ENCODE assay signal across 21 cellular contexts in the genomic region with DNA sequence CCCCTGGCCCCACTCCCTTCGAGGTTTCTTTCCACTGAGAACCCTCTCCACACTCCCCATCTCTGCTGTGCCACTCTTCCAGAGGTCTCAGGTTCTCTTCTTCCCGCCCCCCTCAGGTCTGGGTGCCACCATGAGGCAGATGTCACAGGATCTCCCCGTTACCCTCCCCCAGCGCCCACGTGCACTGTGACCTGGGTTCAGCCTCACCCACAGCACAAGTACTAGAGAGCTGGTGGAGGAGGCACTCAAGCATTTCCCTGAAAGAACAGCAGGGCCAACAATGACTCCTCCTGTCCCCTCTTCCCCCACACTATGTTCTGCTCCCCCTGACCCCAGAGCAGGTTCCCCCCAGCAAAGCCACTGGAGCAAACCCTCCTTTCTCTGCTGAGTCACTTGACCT. TPM values are rescaled to one million over a fixed set of nuclear protein-coding genes. Genes with fewer than 3 reads are reported as not detected.
DNase-seq lines count a peak whose midpoint lies in the region; ATAC-seq and TF ChIP-seq lines count a peak whose summit lies in the region.
"Had no signal": no experiment of that assay in that cellular context is flagged by ENCODE, and none has a peak within 500 bp of the region (broad histone marks: within the 10 kb centered on the region; RNA-seq: fewer than 3 reads in every experiment).

No MANE protein-coding gene starts in this region.

- CTCF ChIA-PET in activated CD8-positive, alpha-beta T cell treated with anti-CD3 and anti-CD28 coated beads for 36 hours (lab: Charles Lee) = interaction anchor here (1.0 to 1.7 kb wide), 4 partner anchors 12 to 183 kb away, joined by 3 to 5 read pairs (median 4); no protein-coding TSS in a partner anchor
- CTCF ChIA-PET in activated CD8-positive, alpha-beta T cell treated with anti-CD3 and anti-CD28 coated beads, Interleukin-2, amount 10 ng/mL, durations not matched to agents 7 days and 5 days (lab: Charles Lee) = interaction anchor here (0.8 kb wide), 1 partner anchor 18 kb away, joined by 4 read pairs; no protein-coding TSS in a partner anchor

- peaks cover 7% of the 10 kb centered on the region for H3K4me1 Mint-ChIP-seq in activated CD8-positive, alpha-beta T cell treated with anti-CD3 and anti-CD28 coated beads for 36 hours (ENCODE audit: low read depth)
- no peaks in the 10 kb centered on the region for H3K4me1 Mint-ChIP-seq in activated CD8-positive, alpha-beta T cell treated with anti-CD3 and anti-CD28 coated beads, Interleukin-2, amount 10 ng/mL, durations not matched to agents 7 days and 5 days (ENCODE audit: low read depth)
- H3K4me1 Mint-ChIP-seq in activated T-helper 2 cell treated with anti-CD3 and anti-CD28 coated beads, Interferon-gamma antibody, Interleukin-2, Interleukin-4, amounts not matched to agents 10 μg/mL and 5 μg/mL and 100 μg/mL, durations not matched to agents 14 hours and 24 hours and 36 hours (ENCODE audit: low read depth) = peaks cover 5% of the 10 kb centered on the region
- H3K4me1 Mint-ChIP-seq in mesothelial cell of epicardium = peaks cover 74% of the 10 kb centered on the region
- no peaks in the 10 kb centered on the region for H3K4me1 Mint-ChIP-seq in effector memory CD8-positive, alpha-beta T cell (ENCODE audit: low read depth in 2 of 2)

- ATAC-seq in activated CD8-positive, alpha-beta T cell treated with anti-CD3 and anti-CD28 coated beads for 36 hours = peak; percentile 68
- ATAC-seq in activated CD8-positive, alpha-beta T cell treated with anti-CD3 and anti-CD28 coated beads, Interleukin-2, amount 10 ng/mL, durations not matched to agents 7 days and 5 days = no peak
- ATAC-seq in GM21786 (IDR thresholded peaks at IDR 0.05; ENCODE audit: unreplicated experiment) = no peak
- no peak for ATAC-seq in effector memory CD8-positive, alpha-beta T cell (replicated peaks)
- ATAC-seq: activated naive CD4-positive, alpha-beta T cell treated with anti-CD3 and anti-CD28 coated beads, Interleukin-2, amount 50 U/mL, for 72 hours; SK-N-SH treated with all-trans-retinoic acid at 6 μM for 48 hours had no signal

- H3K27me3 ChIP-seq in thyroid gland = no peaks in the 10 kb centered on the region
- H3K27me3 ChIP-seq: esophagus squamous epithelium, right atrium auricular region, suprapubic skin had no signal

- no peak overlapping the region for H3K4me3 ChIP-seq in thyroid gland (replicated peaks in 1 of 3)
- H3K4me3 ChIP-seq: esophagus squamous epithelium, gastroesophageal sphincter, right atrium auricular region, suprapubic skin had no signal

- peak overlapping the region in 1 of 3 donors; percentile 24 for H3K27ac ChIP-seq in thyroid gland
- H3K27ac ChIP-seq: C4-2B, esophagus squamous epithelium, gastroesophageal sphincter, suprapubic skin had no signal

- no peaks in the 10 kb centered on the region for H3K36me3 ChIP-seq in thyroid gland
- H3K36me3 ChIP-seq: esophagus squamous epithelium, gastroesophageal sphincter, right atrium auricular region, suprapubic skin had no signal

- no peak overlapping the region for H3K27ac Mint-ChIP-seq in activated CD8-positive, alpha-beta T cell treated with anti-CD3 and anti-CD28 coated beads for 36 hours
- no peak overlapping the region for H3K27ac Mint-ChIP-seq in activated CD8-positive, alpha-beta T cell treated with anti-CD3 and anti-CD28 coated beads, Interleukin-2, amount 10 ng/mL, durations not matched to agents 7 days and 5 days
- H3K27ac Mint-ChIP-seq in activated T-helper 2 cell treated with anti-CD3 and anti-CD28 coated beads, Interferon-gamma antibody, Interleukin-2, Interleukin-4, amounts not matched to agents 10 μg/mL and 5 μg/mL and 100 μg/mL, durations not matched to agents 14 hours and 24 hours and 36 hours = peak overlapping the region; percentile 7
- H3K27ac Mint-ChIP-seq in mesothelial cell of epicardium = peak overlapping the region; percentile 71
- H3K27ac Mint-ChIP-seq in effector memory CD8-positive, alpha-beta T cell = no peak overlapping the region
- H3K27ac Mint-ChIP-seq: activated T-cell treated with anti-CD3 and anti-CD28 coated beads, Interleukin-2, amount 50 U/mL, for 72 hours had no signal

- no peaks in the 10 kb centered on the region for H3K9me3 ChIP-seq in thyroid gland
- H3K9me3 ChIP-seq: esophagus squamous epithelium, gastroesophageal sphincter, right atrium auricular region, suprapubic skin had no signal

- H3K36me3 Mint-ChIP-seq in activated CD8-positive, alpha-beta T cell treated with anti-CD3 and anti-CD28 coated beads for 36 hours (ENCODE audit: low read depth) = no peaks in the 10 kb centered on the region
- no peaks in the 10 kb centered on the region for H3K36me3 Mint-ChIP-seq in activated CD8-positive, alpha-beta T cell treated with anti-CD3 and anti-CD28 coated beads, Interleukin-2, amount 10 ng/mL, durations not matched to agents 7 days and 5 days (ENCODE audit: low read depth)
- H3K36me3 Mint-ChIP-seq in activated T-helper 2 cell treated with anti-CD3 and anti-CD28 coated beads, Interferon-gamma antibody, Interleukin-2, Interleukin-4, amounts not matched to agents 10 μg/mL and 5 μg/mL and 100 μg/mL, durations not matched to agents 14 hours and 24 hours and 36 hours (ENCODE audit: low read depth) = no peaks in the 10 kb centered on the region
- no peaks in the 10 kb centered on the region for H3K36me3 Mint-ChIP-seq in mesothelial cell of epicardium
- H3K36me3 Mint-ChIP-seq in effector memory CD8-positive, alpha-beta T cell (ENCODE audit: insufficient read depth) = peaks cover 4% of the 10 kb centered on the region
- H3K36me3 Mint-ChIP-seq: activated naive CD4-positive, alpha-beta T cell treated with anti-CD3 and anti-CD28 coated beads, Interleukin-2, amount 50 U/mL, for 72 hours had no signal

- peaks cover 0 to 11% of the 10 kb centered on the region in 2 donors for H3K4me1 ChIP-seq in thyroid gland

- WGBS in thyroid gland, 2 donors = 43 to 53% methylated on average over 5 of the region's 5 CpGs

- peak; percentile 22 for DNase-seq in activated CD8-positive, alpha-beta T cell treated with anti-CD3 and anti-CD28 coated beads for 36 hours
- no peak for DNase-seq in activated CD8-positive, alpha-beta T cell treated with anti-CD3 and anti-CD28 coated beads, Interleukin-2, amount 10 ng/mL, durations not matched to agents 7 days and 5 days
- no peak for DNase-seq in activated T-helper 2 cell treated with anti-CD3 and anti-CD28 coated beads, Interferon-gamma antibody, Interleukin-2, Interleukin-4, amounts not matched to agents 10 μg/mL and 5 μg/mL and 100 μg/mL, durations not matched to agents 14 hours and 24 hours and 36 hours (ENCODE audit: low spot score)
- DNase-seq in mesothelial cell of epicardium (ENCODE audit: low spot score in 2 of 2, unreplicated experiment in 2 of 2) = no peak
- DNase-seq in thyroid gland = peak; percentile 68 to 74
- no peak for DNase-seq in activated T-cell treated with anti-CD3 and anti-CD28 coated beads, Interleukin-2, amount 50 U/mL, for 48 hours
- no peak for DNase-seq in effector memory CD8-positive, alpha-beta T cell
- DNase-seq: activated T-cell treated with anti-CD3 and anti-CD28 coated beads, Interleukin-2, amount 50 U/mL, for 72 hours; effector CD8-positive, alpha-beta T cell; esophagus squamous epithelium; KG1; NCI-H526 treated with DMSO at 0.1 percent for 48 hours; stimulated activated CD8-positive, alpha-beta memory T cell treated with anti-CD3 and anti-CD28 coated beads, Interleukin-4, amount 100 ng/mL, for 48 hours; T1000 had no signal

- POLR2A ChIA-PET in activated CD8-positive, alpha-beta T cell treated with anti-CD3 and anti-CD28 coated beads for 36 hours (lab: Charles Lee) = interaction anchor here (1.4 kb wide), 1 partner anchor 185 kb away, joined by 3 read pairs; no protein-coding TSS in a partner anchor
- POLR2A ChIA-PET in activated CD8-positive, alpha-beta T cell treated with anti-CD3 and anti-CD28 coated beads, Interleukin-2, amount 10 ng/mL, durations not matched to agents 7 days and 5 days (lab: Charles Lee) = no interaction called here

- peaks cover 4% of the 10 kb centered on the region for H3K27me3 Mint-ChIP-seq in activated CD8-positive, alpha-beta T cell treated with anti-CD3 and anti-CD28 coated beads for 36 hours
- peaks cover 3% of the 10 kb centered on the region for H3K27me3 Mint-ChIP-seq in activated CD8-positive, alpha-beta T cell treated with anti-CD3 and anti-CD28 coated beads, Interleukin-2, amount 10 ng/mL, durations not matched to agents 7 days and 5 days (ENCODE audit: low read depth)
- peaks cover 9% of the 10 kb centered on the region for H3K27me3 Mint-ChIP-seq in activated T-helper 2 cell treated with anti-CD3 and anti-CD28 coated beads, Interferon-gamma antibody, Interleukin-2, Interleukin-4, amounts not matched to agents 10 μg/mL and 5 μg/mL and 100 μg/mL, durations not matched to agents 14 hours and 24 hours and 36 hours (ENCODE audit: low read depth)
- no peaks in the 10 kb centered on the region for H3K27me3 Mint-ChIP-seq in mesothelial cell of epicardium (ENCODE audit: low read depth)
- H3K27me3 Mint-ChIP-seq in effector memory CD8-positive, alpha-beta T cell = peaks cover 18 to 52% of the 10 kb centered on the region in 2 donors

- no peak for TF ChIP-seq CTCF in activated CD8-positive, alpha-beta T cell treated with anti-CD3 and anti-CD28 coated beads for 36 hours (IDR thresholded peaks at IDR 0.05)
- no peak for TF ChIP-seq CTCF in mesothelial cell of epicardium (IDR thresholded peaks at IDR 0.05; ENCODE audit: unreplicated experiment)
- no peak for TF ChIP-seq CTCF in thyroid gland (IDR thresholded peaks at IDR 0.05)

- no peaks in the 10 kb centered on the region for H3K9me3 Mint-ChIP-seq in activated CD8-positive, alpha-beta T cell treated with anti-CD3 and anti-CD28 coated beads for 36 hours
- H3K9me3 Mint-ChIP-seq in activated CD8-positive, alpha-beta T cell treated with anti-CD3 and anti-CD28 coated beads, Interleukin-2, amount 10 ng/mL, durations not matched to agents 7 days and 5 days (ENCODE audit: insufficient read depth) = no peaks in the 10 kb centered on the region
- H3K9me3 Mint-ChIP-seq in activated T-helper 2 cell treated with anti-CD3 and anti-CD28 coated beads, Interferon-gamma antibody, Interleukin-2, Interleukin-4, amounts not matched to agents 10 μg/mL and 5 μg/mL and 100 μg/mL, durations not matched to agents 14 hours and 24 hours and 36 hours = no peaks in the 10 kb centered on the region
- no peaks in the 10 kb centered on the region for H3K9me3 Mint-ChIP-seq in mesothelial cell of epicardium
- H3K9me3 Mint-ChIP-seq in effector memory CD8-positive, alpha-beta T cell = no peaks in the 10 kb centered on the region
- H3K9me3 Mint-ChIP-seq: activated naive CD4-positive, alpha-beta T cell treated with anti-CD3 and anti-CD28 coated beads, Interleukin-2, amount 50 U/mL, for 72 hours; activated T-cell treated with anti-CD3 and anti-CD28 coated beads, Interleukin-2, amount 50 U/mL, for 72 hours had no signal

- TF ChIP-seq POLR2A in thyroid gland (IDR thresholded peaks at IDR 0.05) = no peak

- no peak overlapping the region for H3K4me3 Mint-ChIP-seq in activated CD8-positive, alpha-beta T cell treated with anti-CD3 and anti-CD28 coated beads for 36 hours
- H3K4me3 Mint-ChIP-seq in activated CD8-positive, alpha-beta T cell treated with anti-CD3 and anti-CD28 coated beads, Interleukin-2, amount 10 ng/mL, durations not matched to agents 7 days and 5 days = no peak overlapping the region
- no peak overlapping the region for H3K4me3 Mint-ChIP-seq in activated T-helper 2 cell treated with anti-CD3 and anti-CD28 coated beads, Interferon-gamma antibody, Interleukin-2, Interleukin-4, amounts not matched to agents 10 μg/mL and 5 μg/mL and 100 μg/mL, durations not matched to agents 14 hours and 24 hours and 36 hours (ENCODE audit: low read depth)
- H3K4me3 Mint-ChIP-seq in mesothelial cell of epicardium = no peak overlapping the region
- H3K4me3 Mint-ChIP-seq in effector memory CD8-positive, alpha-beta T cell = no peak overlapping the region
- H3K4me3 Mint-ChIP-seq: activated T-cell treated with anti-CD3 and anti-CD28 coated beads, Interleukin-2, amount 50 U/mL, for 72 hours had no signal

- intact Hi-C loops in activated CD8-positive, alpha-beta T cell treated with anti-CD3 and anti-CD28 coated beads for 36 hours (cut with micrococcal nuclease) = no loop called here
- intact Hi-C loops in activated T-helper 2 cell treated with anti-CD3 and anti-CD28 coated beads, Interferon-gamma antibody, Interleukin-2, Interleukin-4, amounts not matched to agents 10 μg/mL and 5 μg/mL and 100 μg/mL, durations not matched to agents 14 hours and 24 hours and 36 hours (cut with micrococcal nuclease) = no loop called here
- intact Hi-C loops in thyroid gland (cut with DNase I) = no loop called here

RNA-seq across cellular contexts. Expression of gene PLEKHA6, which starts 14.3 kb away (rescaled TPM):
- 1 to 10 TPM; 3.0 to 3.7 TPM for total RNA-seq in activated CD8-positive, alpha-beta T cell treated with anti-CD3 and anti-CD28 coated beads for 36 hours
- total RNA-seq in activated CD8-positive, alpha-beta T cell treated with anti-CD3 and anti-CD28 coated beads, Interleukin-2, amount 10 ng/mL, durations not matched to agents 7 days and 5 days = under 1 TPM; 0.26 to 0.29 TPM
- 0.52 and 1.9 TPM in 2 replicates for total RNA-seq in activated T-helper 2 cell treated with anti-CD3 and anti-CD28 coated beads, Interferon-gamma antibody, Interleukin-2, Interleukin-4, amounts not matched to agents 10 μg/mL and 5 μg/mL and 100 μg/mL, durations not matched to agents 14 hours and 24 hours and 36 hours
- total RNA-seq in mesothelial cell of epicardium = 29.7 to 34.0 TPM (median 32.2 TPM) in 3 replicates
- total RNA-seq in thyroid gland = 1 to 10 TPM; 2.9 to 8.9 (median 4.0) TPM

Comparison
In these comparisons a context has a peak if more than half of its experiments do, and no peak if none do; other contexts are left out.
1. DNase-seq: peak in activated CD8-positive, alpha-beta T cell treated with anti-CD3 and anti-CD28 coated beads for 36 hours (single experiment) and thyroid gland (2 of 2); none in activated CD8-positive, alpha-beta T cell treated with anti-CD3 and anti-CD28 coated beads, Interleukin-2, amount 10 ng/mL, durations not matched to agents 7 days and 5 days (single experiment), activated T-helper 2 cell treated with anti-CD3 and anti-CD28 coated beads, Interferon-gamma antibody, Interleukin-2, Interleukin-4, amounts not matched to agents 10 μg/mL and 5 μg/mL and 100 μg/mL, durations not matched to agents 14 hours and 24 hours and 36 hours (single experiment), mesothelial cell of epicardium (0 of 2), activated T-cell treated with anti-CD3 and anti-CD28 coated beads, Interleukin-2, amount 50 U/mL, for 48 hours (0 of 2) and effector memory CD8-positive, alpha-beta T cell (0 of 3).
2. H3K27ac Mint-ChIP-seq: peak in activated T-helper 2 cell treated with anti-CD3 and anti-CD28 coated beads, Interferon-gamma antibody, Interleukin-2, Interleukin-4, amounts not matched to agents 10 μg/mL and 5 μg/mL and 100 μg/mL, durations not matched to agents 14 hours and 24 hours and 36 hours (single experiment) and mesothelial cell of epicardium (single experiment); none in activated CD8-positive, alpha-beta T cell treated with anti-CD3 and anti-CD28 coated beads for 36 hours (single experiment), activated CD8-positive, alpha-beta T cell treated with anti-CD3 and anti-CD28 coated beads, Interleukin-2, amount 10 ng/mL, durations not matched to agents 7 days and 5 days (single experiment) and effector memory CD8-positive, alpha-beta T cell (0 of 2).